Comparison of ENCODE assay signal across 15 cellular contexts in genomic region chr3:78041486-78041885, GRCh38.
"Had no signal": no experiment of that assay in that cellular context is flagged by ENCODE, and none has a peak within 500 bp of the region (broad histone marks: within the 10 kb centered on the region; RNA-seq: fewer than 3 reads in every experiment).

No MANE protein-coding gene starts in this region.

- ATAC-seq: activated CD8-positive, alpha-beta memory T cell treated with anti-CD3 and anti-CD28 coated beads, Interleukin-2, amount 10 ng/mL, durations not matched to agents 7 days and 5 days; activated naive CD4-positive, alpha-beta T cell treated with anti-CD3 and anti-CD28 coated beads, Interleukin-2, amount 50 U/mL, for 72 hours; esophagus mucosa; left lobe of liver; stimulated activated naive CD8-positive, alpha-beta T cell treated with anti-CD3 and anti-CD28 coated beads, Interleukin-15, Interleukin-2, amounts not matched to agents 100 U/mL and 50 U/mL, for 24 hours had no signal

- H3K9me3 ChIP-seq: prostate gland, sigmoid colon, suprapubic skin had no signal

- H3K27me3 ChIP-seq: sigmoid colon, suprapubic skin had no signal

- H3K4me3 ChIP-seq: prostate gland, sigmoid colon, suprapubic skin had no signal

- H3K36me3 ChIP-seq: prostate gland, sigmoid colon, suprapubic skin had no signal

- DNase-seq: activated CD4-positive, alpha-beta T cell treated with anti-CD3 and anti-CD28 coated beads, Interleukin-2, amount 50 U/mL, for 4 hours; activated CD4-positive, CD25-positive, alpha-beta regulatory T cell treated with anti-CD3 and anti-CD28 coated beads, Interleukin-2, amount 50 U/mL, for 72 hours; activated CD8-positive, alpha-beta memory T cell treated with anti-CD3 and anti-CD28 coated beads, Interleukin-2, amount 10 ng/mL, durations not matched to agents 7 days and 5 days; activated effector memory CD4-positive, alpha-beta T cell treated with anti-CD3 and anti-CD28 coated beads, Interleukin-2, amount 50 U/mL, for 16 hours; activated T-cell treated with anti-CD3 and anti-CD28 coated beads, Interleukin-2, amount 50 U/mL, for 24 hours; anterior cingulate cortex; mesenchymal stem cell; sigmoid colon; stimulated activated CD4-positive, alpha-beta T cell treated with anti-CD3 and anti-CD28 coated beads, Interleukin-2, amount 100 ng/mL, for 48 hours; stimulated activated naive CD8-positive, alpha-beta T cell treated with anti-CD3 and anti-CD28 coated beads, Interleukin-15, Interleukin-2, amounts not matched to agents 100 U/mL and 50 U/mL, for 24 hours had no signal

- H3K27ac ChIP-seq: prostate gland, sigmoid colon, suprapubic skin had no signal

- H3K4me1 ChIP-seq: prostate gland, sigmoid colon, suprapubic skin had no signal
